Comparison of ENCODE assay signal across 8 cellular contexts in genomic region chr17:75238684-75239191, GRCh38. TPM values are rescaled to one million over a fixed set of nuclear protein-coding genes. Genes with fewer than 3 reads are reported as not detected.
DNase-seq lines count a peak whose midpoint lies in the region; ATAC-seq and TF ChIP-seq lines count a peak whose summit lies in the region.

No MANE protein-coding gene starts in this region.

- no peaks in the 10 kb centered on the region for H4K20me1 ChIP-seq in Loucy (ENCODE audit: insufficient read depth, low read length, poor library complexity, severe bottlenecking)

- DNase-seq in GM10248 (ENCODE audit: extremely low spot score) (peak; percentile 82), Right ventricle myocardium superior (no peak), retina (peak; percentile 44)

- H3K79me2 ChIP-seq in Loucy (ENCODE audit: insufficient read depth, low read length), result no peaks in the 10 kb centered on the region

- H3K4me3 ChIP-seq in Loucy (ENCODE audit: low read length, poor library complexity, severe bottlenecking), result no peak overlapping the region

- CTCF ChIA-PET in GM10248 (lab: Yijun Ruan, JAX), result interaction anchor here (0.8 to 7.4 kb wide), 15 partner anchors 10 to 277 kb away, joined by 3 to 87 read pairs (median 7); partner anchors contain the start of genes GGA3, MIF4GD, MRPS7 and SLC25A19

- intact Hi-C loops in Right ventricle myocardium superior (cut with DNase I), result no loop called here

- peaks cover 30% of the 10 kb centered on the region for H3K4me1 Mint-ChIP-seq in activated naive CD8-positive, alpha-beta T cell (ENCODE audit: low read depth)

- H3K9me2 ChIP-seq in Loucy (replicated peaks; ENCODE audit: low read depth, low read length), result no peaks in the 10 kb centered on the region

- H3K9me3 ChIP-seq in Loucy (ENCODE audit: insufficient read depth, low read depth, low read length), result no peaks in the 10 kb centered on the region

- H3F3A ChIP-seq in Loucy (ENCODE audit: low read depth), result no peaks in the 10 kb centered on the region

- no peaks in the 10 kb centered on the region for H3K4me1 ChIP-seq in Loucy (ENCODE audit: insufficient read depth, low read length, poor library complexity, severe bottlenecking)

- H2AFZ ChIP-seq in Loucy (ENCODE audit: low read length), result no peak overlapping the region

- peak overlapping the region; percentile 92 for H3K27ac Mint-ChIP-seq in activated naive CD8-positive, alpha-beta T cell

- H3K4me2 ChIP-seq in Loucy (ENCODE audit: low read depth, low read length, poor library complexity, severe bottlenecking), result no peak overlapping the region

- no peak overlapping the region for H3K9ac ChIP-seq in Loucy (ENCODE audit: low read depth, low read length, poor library complexity, severe bottlenecking)

- peak; percentile 88 for ATAC-seq in SK-N-SH treated with all-trans-retinoic acid at 6 μM for 48 hours
- ATAC-seq in Right ventricle myocardium superior (ENCODE audit: poor library complexity), result peak; percentile 51
- no peak for ATAC-seq in HG02798 (IDR thresholded peaks at IDR 0.05; ENCODE audit: poor library complexity, unreplicated experiment)
- ATAC-seq in GM21526 (IDR thresholded peaks at IDR 0.05; ENCODE audit: low FRiP score, unreplicated experiment), result no peak

- H3K36me3 Mint-ChIP-seq in activated naive CD8-positive, alpha-beta T cell, result peaks cover 3% of the 10 kb centered on the region

- peaks cover 86% of the 10 kb centered on the region; the same call in 1 of the 2 replicates for H3K36me3 ChIP-seq in Loucy (ENCODE audit: insufficient read depth, low read length)

- H3K27me3 ChIP-seq in Loucy (ENCODE audit: insufficient read depth, low read length, poor library complexity, severe bottlenecking), result no peaks in the 10 kb centered on the region

- H3K27me3 Mint-ChIP-seq in activated naive CD8-positive, alpha-beta T cell, result no peaks in the 10 kb centered on the region

- TF ChIP-seq CTCF in GM10248 (IDR thresholded peaks at IDR 0.05; ENCODE audit: control extremely low read depth, extremely low read depth, low read depth, missing control alignments) (peak; percentile 84), Loucy (conservative IDR thresholded peaks at IDR 0.05; ENCODE audit: low read length) (peak; percentile 87)

- POLR2A ChIA-PET in GM10248 (lab: Yijun Ruan, JAX), result no interaction called here

- peak overlapping the region; percentile 51 for H3K4me3 Mint-ChIP-seq in activated naive CD8-positive, alpha-beta T cell

- H3K9me3 Mint-ChIP-seq in activated naive CD8-positive, alpha-beta T cell (ENCODE audit: low read depth), result no peaks in the 10 kb centered on the region

TF ChIP-seq in SK-N-SH treated with all-trans-retinoic acid at 6 μM for 48 hours, 23 proteins besides CTCF, POLR2A, EP300 and RAD21:
- no peak for TF ChIP-seq ARNTL (CRISPR knock-in tag; IDR thresholded peaks at IDR 0.05; ENCODE audit: borderline replicate concordance, low read depth)
- TF ChIP-seq TSHZ2 (CRISPR knock-in tag; IDR thresholded peaks at IDR 0.05), result no peak
- no peak for TF ChIP-seq ISL1 (CRISPR knock-in tag; IDR thresholded peaks at IDR 0.05)
- no peak for TF ChIP-seq CSDC2 (CRISPR knock-in tag; IDR thresholded peaks at IDR 0.05)
- TF ChIP-seq TCF4 (CRISPR knock-in tag; IDR thresholded peaks at IDR 0.05; ENCODE audit: borderline replicate concordance), result no peak
- no peak for TF ChIP-seq OSR1 (CRISPR knock-in tag; IDR thresholded peaks at IDR 0.05)
TF ChIP-seq in SK-N-SH treated with all-trans-retinoic acid at 6 μM for 48 hours: peak in this region for 0.

RNA-seq across cellular contexts. Expression of gene GGA3, which starts 22.7 kb away (rescaled TPM):
- total RNA-seq in Right ventricle myocardium superior, result 22.3 TPM

RNA-seq across cellular contexts. Expression of gene MRPS7, which starts 22.9 kb away (rescaled TPM):
- 125 TPM for total RNA-seq in Right ventricle myocardium superior

RNA-seq across cellular contexts. Expression of gene MIF4GD, which starts 32.3 kb away (rescaled TPM):
- 13.7 TPM for total RNA-seq in Right ventricle myocardium superior

RNA-seq across cellular contexts. Expression of gene NUP85, which starts 33.3 kb away (rescaled TPM):
- 25.2 TPM for total RNA-seq in Right ventricle myocardium superior

RNA-seq across cellular contexts. Expression of gene SLC25A19, which starts 50.5 kb away (rescaled TPM):
- 12.5 TPM for total RNA-seq in Right ventricle myocardium superior

Comparison
In these comparisons a context has a peak if more than half of its experiments do, and no peak if none do; other contexts are left out.
1. ATAC-seq: peak in SK-N-SH treated with all-trans-retinoic acid at 6 μM for 48 hours (single experiment) and Right ventricle myocardium superior (single experiment); none in HG02798 (single experiment) and GM21526 (single experiment).